In genomic region chr2:147396890-147397289, GRCh38 we compare ENCODE assay signal across 27 cellular contexts.
"Had no signal": no experiment of that assay in that cellular context is flagged by ENCODE, and none has a peak within 500 bp of the region (broad histone marks: within the 10 kb centered on the region; RNA-seq: fewer than 3 reads in every experiment).

No MANE protein-coding gene starts in this region.

- ATAC-seq: stimulated activated effector memory CD8-positive, alpha-beta T cell treated with anti-CD3 and anti-CD28 coated beads, Interleukin-12 subunit alpha, Interleukin-12 subunit beta, amount 100 ng/mL, for 72 hours; stimulated activated memory B cell treated with anti-CD40 and anti-IgM and Interleukin-4, amounts not matched to agents 10 μg/mL and 1 μg/mL and 100 μg/mL, for 72 hours; stimulated activated naive B cell treated with anti-CD40 and anti-IgM and Interleukin-4, amounts not matched to agents 10 μg/mL and 1 μg/mL and 100 μg/mL, for 72 hours; stimulated activated naive CD8-positive, alpha-beta T cell treated with anti-CD3 and anti-CD28 coated beads, Interleukin-15, amount 100 ng/mL, for 72 hours; stimulated activated naive CD8-positive, alpha-beta T cell treated with anti-CD3 and anti-CD28 coated beads, Interleukin-15, Interleukin-2, amounts not matched to agents 100 U/mL and 50 U/mL, for 24 hours; upper lobe of right lung had no signal

- H3K27ac ChIP-seq: stomach, suprapubic skin, testis, thoracic aorta, thyroid gland, tibial artery, tibial nerve, transverse colon, upper lobe of left lung, upper lobe of right lung, uterus, vagina had no signal

- H3K4me1 ChIP-seq: stomach, suprapubic skin, testis, thyroid gland, tibial artery, tibial nerve, transverse colon, upper lobe of left lung, upper lobe of right lung, uterus, vagina had no signal

- H3K36me3 ChIP-seq: stomach, suprapubic skin, thoracic aorta, thyroid gland, tibial artery, tibial nerve, transverse colon, upper lobe of left lung, upper lobe of right lung, uterus, vagina had no signal

- H3K9me3 ChIP-seq: stomach, suprapubic skin, testis, thoracic aorta, thyroid gland, tibial artery, tibial nerve, transverse colon, upper lobe of left lung, upper lobe of right lung, uterus, vagina had no signal

- H3K27me3 ChIP-seq: stomach, suprapubic skin, testis, thyroid gland, tibial artery, tibial nerve, transverse colon, upper lobe of left lung, upper lobe of right lung, uterus, vagina had no signal

- DNase-seq: stimulated activated CD4-positive, alpha-beta T cell treated with anti-CD3 and anti-CD28 coated beads, Interleukin-2, amount 100 ng/mL, for 48 hours; stimulated activated CD4-positive, alpha-beta T cell treated with anti-CD3 and anti-CD28 coated beads, Interleukin-4, amount 100 ng/mL, for 1 hour; stimulated activated CD4-positive, alpha-beta T cell treated with anti-CD3 and anti-CD28 coated beads, Interleukin-4, amount 100 ng/mL, for 24 hours; stimulated activated CD4-positive, alpha-beta T cell treated with anti-CD3 and anti-CD28 coated beads, Interleukin-4, amount 100 ng/mL, for 4 hours; stimulated activated CD8-positive, alpha-beta memory T cell treated with anti-CD3 and anti-CD28 coated beads, Interleukin-4, amount 100 ng/mL, for 48 hours; stimulated activated naive B cell treated with anti-CD40 and anti-IgM and Interleukin-4, amounts not matched to agents 10 μg/mL and 1 μg/mL and 100 μg/mL, for 72 hours; stimulated activated naive CD4-positive, alpha-beta T cell; stimulated activated naive CD4-positive, alpha-beta T cell treated with Interleukin-2 at 50 U/mL for 16 hours; stimulated activated naive CD8-positive, alpha-beta T cell treated with anti-CD3 and anti-CD28 coated beads, Interleukin-15, amount 100 ng/mL, for 72 hours; stimulated activated naive CD8-positive, alpha-beta T cell treated with anti-CD3 and anti-CD28 coated beads, Interleukin-15, Interleukin-2, amounts not matched to agents 100 U/mL and 50 U/mL, for 24 hours; stomach; substantia nigra; testis; thyroid gland; tibial artery; transverse colon; trophoblast cell; upper lobe of left lung; upper lobe of right lung; uterus had no signal

- H3K4me3 ChIP-seq: stomach, suprapubic skin, testis, thoracic aorta, thyroid gland, tibial artery, tibial nerve, transverse colon, upper lobe of left lung, upper lobe of right lung, uterus, vagina had no signal

- FAIRE-seq: urothelium cell line had no signal
